In genomic region chr10:50314169-50315071, GRCh38 we compare ENCODE assay signal across 37 cellular contexts.
"Had no signal": no experiment of that assay in that cellular context is flagged by ENCODE, and none has a peak within 500 bp of the region (broad histone marks: within the 10 kb centered on the region; RNA-seq: fewer than 3 reads in every experiment).

No MANE protein-coding gene starts in this region.

- H3K27ac ChIP-seq: PC-9, RWPE1, WERI-Rb-1 had no signal

- H3K4me3 ChIP-seq: MG63, PC-9 had no signal

- H3K4me3 Mint-ChIP-seq: activated CD4-positive, alpha-beta T cell treated with anti-CD3 and anti-CD28 coated beads, Interleukin-2, amount 10 ng/mL, durations not matched to agents 24 days and 14 days; activated CD8-positive, alpha-beta T cell treated with anti-CD3 and anti-CD28 coated beads for 36 hours; activated naive CD4-positive, alpha-beta T cell treated with anti-CD3 and anti-CD28 coated beads for 36 hours; activated T-cell treated with anti-CD3 and anti-CD28 coated beads, Interleukin-2, amount 50 U/mL, for 4 hours; activated T-helper 1 cell treated with anti-CD3 and anti-CD28 coated beads, Interleukin-12 subunit alpha, Interleukin-12 subunit beta, Interleukin-2, Interleukin-4 antibody, amounts not matched to agents 30 ng/mL and 10 ng/mL and 1 ng/mL, durations not matched to agents 14 hours and 24 hours and 36 hours; brain had no signal

- H3K36me3 ChIP-seq: WERI-Rb-1 had no signal

- FAIRE-seq: bronchial epithelial cell, RCC 7860 had no signal

- H2AFZ ChIP-seq: PC-9 had no signal

- H3K27me3 ChIP-seq: MG63 had no signal

- H3K4me2 ChIP-seq: PC-9 had no signal

- DNase-seq: activated CD4-positive, alpha-beta T cell treated with anti-CD3 and anti-CD28 coated beads, Interleukin-2, amount 10 ng/mL, durations not matched to agents 24 days and 14 days; activated CD4-positive, alpha-beta T cell treated with anti-CD3 and anti-CD28 coated beads, Interleukin-2, amount 50 U/mL, for 4 hours; activated CD8-positive, alpha-beta T cell treated with anti-CD3 and anti-CD28 coated beads for 36 hours; activated gamma-delta T cell treated with Interleukin-2 at 50 U/mL for 16 hours; activated naive CD4-positive, alpha-beta T cell treated with anti-CD3 and anti-CD28 coated beads for 36 hours; activated T-cell treated with anti-CD3 and anti-CD28 coated beads for 4 hours; activated T-cell treated with anti-CD3 and anti-CD28 coated beads, Interleukin-2, amount 50 U/mL, for 4 hours; anterior cingulate cortex; caudate nucleus; cerebellar nuclear complex; Kasumi-1; KG1; MG63; NCI-H1048; NCI-H1105 treated with DMSO at 0.1 percent for 48 hours; NCI-H1436; NCI-H1694 treated with DMSO at 0.1 percent for 48 hours; NCI-H2029 treated with DMSO at 0.1 percent for 48 hours; NCI-H2107; NCI-H2171; NCI-H510A; NCI-H526; NCI-H748 treated with DMSO at 0.1 percent for 48 hours; NK-92 treated with Interleukin-12 subunit alpha and Interleukin-12 subunit beta, amount 100 ng/mL, for 24 hours; PC-9; SIG-M5; T-helper 1 cell; T-helper 2 cell; T-helper 9 cell; WERI-Rb-1 had no signal

- H3K27ac Mint-ChIP-seq: activated CD4-positive, alpha-beta T cell treated with anti-CD3 and anti-CD28 coated beads, Interleukin-2, amount 10 ng/mL, durations not matched to agents 24 days and 14 days; activated naive CD4-positive, alpha-beta T cell treated with anti-CD3 and anti-CD28 coated beads for 36 hours had no signal

- H3K27me3 Mint-ChIP-seq: activated CD4-positive, alpha-beta T cell treated with anti-CD3 and anti-CD28 coated beads, Interleukin-2, amount 10 ng/mL, durations not matched to agents 24 days and 14 days; activated CD8-positive, alpha-beta T cell treated with anti-CD3 and anti-CD28 coated beads for 36 hours; brain had no signal

- ATAC-seq: activated CD8-positive, alpha-beta T cell treated with anti-CD3 and anti-CD28 coated beads for 36 hours; activated T-cell treated with anti-CD3 and anti-CD28 coated beads, Interleukin-2, amount 50 U/mL, for 4 hours; Right ventricle myocardium inferior; SK-N-SH treated with all-trans-retinoic acid at 6 μM for 48 hours had no signal

- H3K4me1 Mint-ChIP-seq: brain had no signal
